ENCODE assay signal across 9 cellular contexts in the genomic region with DNA sequence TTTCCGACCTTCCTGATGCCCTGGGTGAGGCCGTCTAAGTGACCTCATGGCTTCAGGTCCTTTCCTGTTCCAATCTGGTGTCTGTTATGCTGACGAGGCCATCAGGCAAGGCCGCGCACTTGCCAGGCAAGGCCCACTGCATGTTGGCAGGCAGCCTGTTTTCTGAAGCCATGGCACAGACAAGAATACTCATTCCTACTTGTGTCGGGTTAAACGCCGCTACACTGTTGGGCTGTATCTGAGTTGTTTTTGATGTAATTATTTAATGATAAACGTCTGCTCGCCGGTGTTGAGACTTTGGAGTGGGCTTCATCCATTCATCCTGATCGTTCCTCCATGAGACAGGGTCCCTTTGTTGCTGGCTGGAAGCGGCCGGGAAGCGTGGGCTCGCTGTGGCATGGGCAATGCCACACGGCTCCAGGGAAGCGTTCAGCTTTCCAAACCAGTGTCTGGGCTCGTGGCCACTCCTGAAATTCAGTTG.
DNase-seq lines count a peak whose midpoint lies in the region; ATAC-seq and TF ChIP-seq lines count a peak whose summit lies in the region.
"Had no signal": no experiment of that assay in that cellular context is flagged by ENCODE, and none has a peak within 500 bp of the region (broad histone marks: within the 10 kb centered on the region; RNA-seq: fewer than 3 reads in every experiment).

No MANE protein-coding gene starts in this region.

- no peak for TF ChIP-seq POLR2A in uterus (IDR thresholded peaks at IDR 0.05)

- TF ChIP-seq CTCF in uterus (IDR thresholded peaks at IDR 0.05): no peak

- H3K27me3 ChIP-seq in uterus: no peaks in the 10 kb centered on the region

- peaks cover 7 to 11% of the 10 kb centered on the region in 2 donors for H3K4me1 ChIP-seq in uterus

- no peaks in the 10 kb centered on the region for H3K36me3 ChIP-seq in uterus

- peak; percentile 12 for DNase-seq in activated CD8-positive, alpha-beta memory T cell treated with anti-CD3 and anti-CD28 coated beads, Interleukin-2, amount 50 U/mL, for 48 hours
- no peak for DNase-seq in activated CD8-positive, alpha-beta memory T cell treated with anti-CD3 and anti-CD28 coated beads, Interleukin-2, amount 50 U/mL, for 4 hours
- DNase-seq in epidermal melanocyte (ENCODE audit: insufficient read length, low spot score): peak; percentile 12
- peak; percentile 67 for DNase-seq in midbrain (lab: John Stamatoyannopoulos, UW)
- peak in 1 of 2 donors; percentile 50 for DNase-seq in uterus
- DNase-seq in SKM-1 (lab: John Stamatoyannopoulos, UW; ENCODE audit: unreplicated experiment): no peak
- DNase-seq in SIG-M5 treated with dmso at 0.1 percent for 504 hours (lab: John Stamatoyannopoulos, UW; ENCODE audit: unreplicated experiment): no peak
- DNase-seq: NCI-H526 treated with DMSO at 0.1 percent for 48 hours had no signal

- intact Hi-C loops in uterus (cut with DNase I; ENCODE audit: low total_unique reads): no loop called here

- H3K27ac ChIP-seq in uterus: peak overlapping the region; percentile 80 to 82

- no peak for ATAC-seq in GM18873 (IDR thresholded peaks at IDR 0.05; ENCODE audit: low FRiP score, unreplicated experiment)

- H3K4me3 ChIP-seq in uterus: no peak overlapping the region

- no peaks in the 10 kb centered on the region for H3K9me3 ChIP-seq in uterus

Comparison
In these comparisons a context has a peak if more than half of its experiments do, and no peak if none do; other contexts are left out.
1. DNase-seq: peak in activated CD8-positive, alpha-beta memory T cell treated with anti-CD3 and anti-CD28 coated beads, Interleukin-2, amount 50 U/mL, for 48 hours (single experiment), epidermal melanocyte (single experiment) and midbrain (single experiment); none in activated CD8-positive, alpha-beta memory T cell treated with anti-CD3 and anti-CD28 coated beads, Interleukin-2, amount 50 U/mL, for 4 hours (single experiment), SKM-1 (single experiment) and SIG-M5 treated with dmso at 0.1 percent for 504 hours (single experiment).